Comparison of ENCODE assay signal across 12 cellular contexts in genomic region chr4:171650543-171650942, GRCh38.
DNase-seq lines count a peak whose midpoint lies in the region; ATAC-seq and TF ChIP-seq lines count a peak whose summit lies in the region.
"Had no signal": no experiment of that assay in that cellular context is flagged by ENCODE, and none has a peak within 500 bp of the region (broad histone marks: within the 10 kb centered on the region; RNA-seq: fewer than 3 reads in every experiment).

No MANE protein-coding gene starts in this region.

- H3K36me3 ChIP-seq in MM.1S (replicated peaks; ENCODE audit: insufficient read depth, low read length) (no peaks in the 10 kb centered on the region), esophagus squamous epithelium (no peaks in the 10 kb centered on the region)

- H2AFZ ChIP-seq in MM.1S (ENCODE audit: low read length): no peak overlapping the region

- no peak overlapping the region for H3K27ac ChIP-seq in MM.1S (ENCODE audit: low read length)
- H3K27ac ChIP-seq in esophagus squamous epithelium: no peak overlapping the region
- H3K27ac ChIP-seq: 22Rv1, skin epidermis had no signal

- H3K4me3 Mint-ChIP-seq in stimulated activated effector memory CD8-positive, alpha-beta T cell treated with anti-CD3 and anti-CD28 coated beads, Interleukin-12 subunit alpha, Interleukin-12 subunit beta, amount 100 ng/mL, for 72 hours: no peak overlapping the region
- H3K4me3 Mint-ChIP-seq: stimulated activated naive CD8-positive, alpha-beta T cell treated with anti-CD3 and anti-CD28 coated beads, Interleukin-15, Interleukin-2, amounts not matched to agents 100 ng/mL and 50 ng/mL, for 24 hours had no signal

- no peaks in the 10 kb centered on the region for H3K4me1 Mint-ChIP-seq in stimulated activated effector memory CD8-positive, alpha-beta T cell treated with anti-CD3 and anti-CD28 coated beads, Interleukin-12 subunit alpha, Interleukin-12 subunit beta, amount 100 ng/mL, for 72 hours

- TF ChIP-seq CTCF in MM.1S (IDR thresholded peaks at IDR 0.05; ENCODE audit: low read length): 0 out of 2 replicates have a peak, but pooled peaks have one; percentile 14
- no peak for TF ChIP-seq CTCF in esophagus squamous epithelium (IDR thresholded peaks at IDR 0.05)

- H3K4me3 ChIP-seq in MM.1S (ENCODE audit: low read length): no peak overlapping the region
- no peak overlapping the region for H3K4me3 ChIP-seq in esophagus squamous epithelium
- H3K4me3 ChIP-seq: skin epidermis had no signal

- no peaks in the 10 kb centered on the region for H3K9me2 ChIP-seq in MM.1S (replicated peaks; ENCODE audit: insufficient read depth, low read length)

- 17% methylated on average over 1 of the region's 2 CpGs; no CpG with 5 or more reads in 1 of the 2 donors for WGBS in esophagus squamous epithelium, 2 donors

- ATAC-seq in HG02610 (IDR thresholded peaks at IDR 0.05; ENCODE audit: unreplicated experiment): peak; percentile 83
- peak; percentile 11 for ATAC-seq in stimulated activated effector memory CD8-positive, alpha-beta T cell treated with anti-CD3 and anti-CD28 coated beads, Interleukin-12 subunit alpha, Interleukin-12 subunit beta, amount 100 ng/mL, for 72 hours

- no peak overlapping the region for H3K4me2 ChIP-seq in MM.1S (ENCODE audit: low read depth, low read length)

- H3K9ac ChIP-seq in MM.1S (ENCODE audit: low read length): no peak overlapping the region

- no peaks in the 10 kb centered on the region for H3K36me3 Mint-ChIP-seq in stimulated activated effector memory CD8-positive, alpha-beta T cell treated with anti-CD3 and anti-CD28 coated beads, Interleukin-12 subunit alpha, Interleukin-12 subunit beta, amount 100 ng/mL, for 72 hours

- intact Hi-C loops in esophagus squamous epithelium (cut with DNase I): no loop called here

- H3K4me1 ChIP-seq in MM.1S (ENCODE audit: low read length) (no peaks in the 10 kb centered on the region), esophagus squamous epithelium (no peaks in the 10 kb centered on the region)

- H3K27ac Mint-ChIP-seq in stimulated activated effector memory CD8-positive, alpha-beta T cell treated with anti-CD3 and anti-CD28 coated beads, Interleukin-12 subunit alpha, Interleukin-12 subunit beta, amount 100 ng/mL, for 72 hours: no peak overlapping the region
- H3K27ac Mint-ChIP-seq: stimulated activated naive CD8-positive, alpha-beta T cell treated with anti-CD3 and anti-CD28 coated beads, Interleukin-15, Interleukin-2, amounts not matched to agents 100 ng/mL and 50 ng/mL, for 24 hours had no signal

- H3K9me3 ChIP-seq in MM.1S (replicated peaks; ENCODE audit: insufficient read depth, low read length) (no peaks in the 10 kb centered on the region), esophagus squamous epithelium (no peaks in the 10 kb centered on the region)

- no peak for TF ChIP-seq POLR2A in esophagus squamous epithelium (IDR thresholded peaks at IDR 0.05)

- H3K79me2 ChIP-seq in MM.1S (ENCODE audit: low read length): no peaks in the 10 kb centered on the region

- no peaks in the 10 kb centered on the region; the same call in 1 of the 2 replicates for H3F3A ChIP-seq in MM.1S (ENCODE audit: insufficient read depth, low read length)

- peaks cover 29% of the 10 kb centered on the region for H3K9me3 Mint-ChIP-seq in stimulated activated effector memory CD8-positive, alpha-beta T cell treated with anti-CD3 and anti-CD28 coated beads, Interleukin-12 subunit alpha, Interleukin-12 subunit beta, amount 100 ng/mL, for 72 hours

- H4K20me1 ChIP-seq in MM.1S (ENCODE audit: insufficient read depth, low read length): no peaks in the 10 kb centered on the region

- H3K27me3 ChIP-seq in MM.1S (replicated peaks; ENCODE audit: insufficient read depth, low read length) (peaks cover 4% of the 10 kb centered on the region; the same call in 1 of the 2 replicates), esophagus squamous epithelium (no peaks in the 10 kb centered on the region)

- DNase-seq in DMS 273 (lab: John Stamatoyannopoulos, UW; ENCODE audit: unreplicated experiment) (peak; percentile 7), DMS 273 treated with DMSO at 0.1 percent for 48 hours (lab: John Stamatoyannopoulos, UW) (no peak), MM.1S (no peak), esophagus squamous epithelium (lab: John Stamatoyannopoulos, UW) (no peak), DMS53 treated with DMSO at 0.1 percent for 48 hours (lab: John Stamatoyannopoulos, UW; ENCODE audit: unreplicated experiment) (no peak), NCI-H2196 (lab: John Stamatoyannopoulos, UW; ENCODE audit: unreplicated experiment) (no peak)
- no peak for DNase-seq in stimulated activated effector memory CD8-positive, alpha-beta T cell treated with anti-CD3 and anti-CD28 coated beads, Interleukin-12 subunit alpha, Interleukin-12 subunit beta, amount 100 ng/mL, for 72 hours (ENCODE audit: low spot score in 2 of 2)
- DNase-seq: activated CD4-positive, alpha-beta T cell treated with anti-CD3 and anti-CD28 coated beads for 1 hour had no signal
